ENCODE assay signal across 1 cellular context in genomic region chr18:6781179-6781714, GRCh38.
TF ChIP-seq lines count a peak whose summit lies in the region.

No MANE protein-coding gene starts in this region.

TF ChIP-seq in IMR-90, 13 proteins besides CTCF, POLR2A, EP300 and RAD21 (continued from another document):
- TF ChIP-seq MAFK (IDR thresholded peaks at IDR 0.05; ENCODE audit: low read depth, low read length) (no peak), CHD1 (IDR thresholded peaks at IDR 0.05; ENCODE audit: low read depth, low read length) (no peak), ELK1 (IDR thresholded peaks at IDR 0.05; ENCODE audit: borderline replicate concordance, low read depth, low read length) (no peak), RCOR1 (IDR thresholded peaks at IDR 0.05; ENCODE audit: insufficient replicate concordance, low read length) (no peak), RFX5 (IDR thresholded peaks at IDR 0.05; ENCODE audit: low read depth, low read length) (no peak), MXI1 (IDR thresholded peaks at IDR 0.05; ENCODE audit: borderline replicate concordance, low read depth, low read length) (no peak), CEBPB (IDR thresholded peaks at IDR 0.05; ENCODE audit: low read depth, low read length) (no peak)
TF ChIP-seq in IMR-90: peak in this region for 0.
